30 cellular contexts compared by ENCODE assay signal in genomic region chr6:22727709-22728108, GRCh38.
DNase-seq lines count a peak whose midpoint lies in the region; ATAC-seq and TF ChIP-seq lines count a peak whose summit lies in the region.
"Had no signal": no experiment of that assay in that cellular context is flagged by ENCODE, and none has a peak within 500 bp of the region (broad histone marks: within the 10 kb centered on the region; RNA-seq: fewer than 3 reads in every experiment).

No MANE protein-coding gene starts in this region.

- H3K9me3 ChIP-seq in neuron (ENCODE audit: low read length) = peaks cover 6% of the 10 kb centered on the region

- DNase-seq in NCI-H2227 (lab: John Stamatoyannopoulos, UW; ENCODE audit: unreplicated experiment) = peak; percentile 33
- DNase-seq in NCI-H2227 treated with DMSO at 0.1 percent for 48 hours (lab: John Stamatoyannopoulos, UW) = no peak
- DNase-seq in fibroblast of mammary gland (ENCODE audit: low read depth) = peak; percentile 30
- DNase-seq in coronary artery (ENCODE audit: low spot score) = no peak
- DNase-seq in NCI-H2029 (lab: John Stamatoyannopoulos, UW) = no peak
- DNase-seq: 8988T; activated CD4-positive, alpha-beta T cell treated with anti-CD3 and anti-CD28 coated beads for 4 hours; activated naive CD4-positive, alpha-beta T cell treated with anti-CD3 and anti-CD28 coated beads, Interleukin-2, amount 50 U/mL, for 16 hours; amniotic stem cell; Calu3; CD4-positive, CD25-positive, alpha-beta regulatory T cell; DND-41; GF-D8; glutamatergic neuron; mesendoderm; NCI-H1436 treated with DMSO at 0.1 percent for 48 hours; NCI-H2107; NCI-H446 treated with DMSO at 0.1 percent for 48 hours; NCI-H774; SIG-M5; stimulated activated CD4-positive, alpha-beta T cell treated with anti-CD3 and anti-CD28 coated beads, Interleukin-15, amount 100 ng/mL, for 24 hours; stimulated activated CD4-positive, alpha-beta T cell treated with anti-CD3 and anti-CD28 coated beads, Interleukin-4, amount 100 ng/mL, for 4 hours; SW 1271; tibial artery; WERI-Rb-1 had no signal

- H2AFZ ChIP-seq in neuron (ENCODE audit: low read depth, low read length) = peak overlapping the region; percentile 4

- H3K4me1 ChIP-seq in neuron (ENCODE audit: insufficient read depth, low read length) = peaks cover 9% of the 10 kb centered on the region
- H3K4me1 ChIP-seq: HAP-1 had no signal

- TF ChIP-seq CTCF in fibroblast of mammary gland (conservative IDR thresholded peaks at IDR 0.05; ENCODE audit: control insufficient read depth, insufficient read depth, low read depth, low read length) = no peak
- no peak for TF ChIP-seq CTCF in coronary artery (IDR thresholded peaks at IDR 0.05)

- ATAC-seq in GM18861 (IDR thresholded peaks at IDR 0.05; ENCODE audit: unreplicated experiment) = no peak
- no peak for ATAC-seq in GM21367 (IDR thresholded peaks at IDR 0.05; ENCODE audit: unreplicated experiment)
- ATAC-seq: left lobe of liver had no signal

- H3K4me3 ChIP-seq in fibroblast of mammary gland (ENCODE audit: control insufficient read depth, low read depth, low read length) = no peak overlapping the region
- H3K4me3 ChIP-seq in neuron (ENCODE audit: low read length) = no peak overlapping the region
- H3K4me3 ChIP-seq in coronary artery = no peak overlapping the region
- H3K4me3 ChIP-seq: HAP-1, tibial artery had no signal

- no peak overlapping the region for H3K27ac ChIP-seq in coronary artery
- H3K27ac ChIP-seq: tibial artery, WERI-Rb-1 had no signal

- no peaks in the 10 kb centered on the region for H3K27me3 ChIP-seq in neuron (ENCODE audit: insufficient read depth, low read length)
- H3K27me3 ChIP-seq: tibial artery had no signal

- no peaks in the 10 kb centered on the region for H3K36me3 ChIP-seq in neuron (ENCODE audit: insufficient read depth, low read length)
- H3K36me3 ChIP-seq: HAP-1, tibial artery, WERI-Rb-1 had no signal

Comparison
In these comparisons a context has a peak if more than half of its experiments do, and no peak if none do; other contexts are left out.
1. DNase-seq: peak in NCI-H2227 (single experiment) and fibroblast of mammary gland (single experiment); none in NCI-H2227 treated with DMSO at 0.1 percent for 48 hours (single experiment), coronary artery (single experiment) and NCI-H2029 (single experiment).